In the genomic region with DNA sequence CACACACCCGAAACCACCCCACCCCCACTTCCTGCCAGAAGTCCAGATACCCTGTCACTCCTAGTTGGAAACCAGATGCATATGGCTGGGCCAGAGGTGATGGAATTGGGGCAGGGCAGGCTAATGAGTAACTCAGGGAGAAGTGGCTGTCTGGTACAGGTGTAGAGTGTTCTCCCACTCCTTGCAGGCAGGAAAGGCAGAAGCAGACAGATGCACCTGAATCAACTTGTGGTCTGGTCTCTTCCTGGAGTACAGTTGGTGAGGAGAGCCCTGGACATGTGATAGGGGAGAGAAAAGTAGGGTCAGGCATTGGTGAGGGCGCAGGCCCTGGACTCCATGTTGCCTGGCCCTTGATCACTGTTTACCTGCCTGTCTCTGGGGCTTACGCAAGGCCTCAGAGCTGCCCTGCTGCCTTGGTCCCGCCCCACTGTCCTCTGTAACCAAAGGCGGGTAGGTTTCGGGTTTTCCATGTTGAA, we compare ENCODE assay signal across 11 cellular contexts. TPM values are rescaled to one million over a fixed set of nuclear protein-coding genes. Genes with fewer than 3 reads are reported as not detected.
DNase-seq lines count a peak whose midpoint lies in the region; ATAC-seq and TF ChIP-seq lines count a peak whose summit lies in the region.
"Had no signal": no experiment of that assay in that cellular context is flagged by ENCODE, and none has a peak within 500 bp of the region (broad histone marks: within the 10 kb centered on the region; RNA-seq: fewer than 3 reads in every experiment).

No MANE protein-coding gene starts in this region.

- H3K4me1 Mint-ChIP-seq in activated T-helper 17 cell treated with anti-CD3 and anti-CD28 coated beads, Interleukin-2, amount 50 U/mL, for 72 hours = peaks cover 10% of the 10 kb centered on the region

- DNase-seq in BE2C (peak; percentile 88), OCI-M1 (lab: John Stamatoyannopoulos, UW) (no peak), head of caudate nucleus (no peak), osteoblast (ENCODE audit: insufficient read length, low spot score, missing footprints) (no peak)
- DNase-seq: activated CD8-positive, alpha-beta memory T cell treated with anti-CD3 and anti-CD28 coated beads, Interleukin-2, amount 50 U/mL, for 48 hours; GOT3 had no signal

- H3K36me3 Mint-ChIP-seq in activated T-helper 17 cell treated with anti-CD3 and anti-CD28 coated beads, Interleukin-2, amount 50 U/mL, for 72 hours (ENCODE audit: low read depth) = no peaks in the 10 kb centered on the region

- ATAC-seq in activated T-helper 17 cell treated with anti-CD3 and anti-CD28 coated beads, Interleukin-2, amount 50 U/mL, for 72 hours (replicated peaks) = no peak
- no peak for ATAC-seq in HG02798 (IDR thresholded peaks at IDR 0.05; ENCODE audit: poor library complexity, unreplicated experiment)

- H3K36me3 ChIP-seq in BE2C = no peaks in the 10 kb centered on the region
- peaks cover 4% of the 10 kb centered on the region for H3K36me3 ChIP-seq in HUES48 (ENCODE audit: control insufficient read depth, insufficient read depth, low read length)
- H3K36me3 ChIP-seq in liver (ENCODE audit: control insufficient read depth in 4 of 4, insufficient read depth in 3 of 4, low read depth in 1 of 4, low read length in 3 of 4) = peaks cover 0 to 4% (median 1%) of the 10 kb centered on the region in 4 donors
- no peaks in the 10 kb centered on the region for H3K36me3 ChIP-seq in osteoblast (ENCODE audit: insufficient read depth, low read length)

- H3K9me3 ChIP-seq in BE2C (no peaks in the 10 kb centered on the region), HUES48 (ENCODE audit: control insufficient read depth, insufficient read depth, low read length) (no peaks in the 10 kb centered on the region), liver (ENCODE audit: control insufficient read depth in 4 of 4, low read length in 3 of 4) (no peaks in the 10 kb centered on the region), osteoblast (ENCODE audit: low read depth, low read length) (no peaks in the 10 kb centered on the region)

- no peak overlapping the region for H2AFZ ChIP-seq in osteoblast (ENCODE audit: low read length)

- H3K4me3 Mint-ChIP-seq in activated T-helper 17 cell treated with anti-CD3 and anti-CD28 coated beads, Interleukin-2, amount 50 U/mL, for 72 hours = peak overlapping the region; percentile 81

- H3K9me3 Mint-ChIP-seq in activated T-helper 17 cell treated with anti-CD3 and anti-CD28 coated beads, Interleukin-2, amount 50 U/mL, for 72 hours = no peaks in the 10 kb centered on the region

- peak overlapping the region; percentile 6 for H3K27ac Mint-ChIP-seq in activated T-helper 17 cell treated with anti-CD3 and anti-CD28 coated beads, Interleukin-2, amount 50 U/mL, for 72 hours

- no peaks in the 10 kb centered on the region for H3K27me3 Mint-ChIP-seq in activated T-helper 17 cell treated with anti-CD3 and anti-CD28 coated beads, Interleukin-2, amount 50 U/mL, for 72 hours

- TF ChIP-seq RAD21 in liver (IDR thresholded peaks at IDR 0.05) = peak in 1 of 2 donors; percentile 18

- peak overlapping the region; percentile 27; the same call in 1 of the 2 replicates for H3K9ac ChIP-seq in HUES48 (ENCODE audit: low read depth, low read length)
- H3K9ac ChIP-seq in liver (ENCODE audit: low read depth in 1 of 2, low read length in 2 of 2) = no peak overlapping the region

- H3K27me3 ChIP-seq in BE2C (no peaks in the 10 kb centered on the region), HUES48 (ENCODE audit: control insufficient read depth, insufficient read depth, low read length) (no peaks in the 10 kb centered on the region), liver (ENCODE audit: control insufficient read depth in 4 of 4, insufficient read depth in 4 of 4, low read length in 3 of 4) (no peaks in the 10 kb centered on the region), osteoblast (ENCODE audit: insufficient read depth, low read length) (peaks cover 67% of the 10 kb centered on the region)

- H3K4me3 ChIP-seq in BE2C (ENCODE audit: low read depth, low read length) (peak overlapping the region; percentile 13; the same call in 1 of the 2 replicates), HUES48 (ENCODE audit: low read depth, low read length) (peak overlapping the region; percentile 61), liver (ENCODE audit: low read depth in 1 of 3, low read length in 3 of 3) (peak overlapping the region in 1 of 3 donors; percentile 2), osteoblast (ENCODE audit: insufficient read depth, low read length) (no peak overlapping the region)

- no peaks in the 10 kb centered on the region for H4K20me1 ChIP-seq in osteoblast (ENCODE audit: insufficient read depth, low read length)

- intact Hi-C loops in head of caudate nucleus (cut with DNase I) = no loop called here

- H3K4me2 ChIP-seq in osteoblast (ENCODE audit: insufficient read depth, low read length) = no peak overlapping the region

- H3K4me1 ChIP-seq in BE2C = peaks cover 27% of the 10 kb centered on the region
- H3K4me1 ChIP-seq in HUES48 (ENCODE audit: control insufficient read depth, insufficient read depth, low read length) = peaks cover 47% of the 10 kb centered on the region
- peaks cover 4 to 65% (median 34%) of the 10 kb centered on the region in 4 donors for H3K4me1 ChIP-seq in liver (ENCODE audit: control insufficient read depth in 4 of 4, insufficient read depth in 4 of 4, low read length in 3 of 4)
- H3K4me1 ChIP-seq in osteoblast (ENCODE audit: insufficient read depth, low read length) = peaks cover 10% of the 10 kb centered on the region

- WGBS in liver = 24% methylated on average over 6 of the region's 6 CpGs

- peak overlapping the region; percentile 86 for H3K27ac ChIP-seq in HUES48 (ENCODE audit: low read depth, low read length)
- H3K27ac ChIP-seq in liver (ENCODE audit: low read depth in 1 of 2, low read length in 2 of 2) = peak overlapping the region; percentile 94 to 96
- H3K27ac ChIP-seq in osteoblast (ENCODE audit: low read depth, low read length) = no peak overlapping the region

- H3K79me2 ChIP-seq in osteoblast (ENCODE audit: insufficient read depth, low read length) = no peaks in the 10 kb centered on the region

- TF ChIP-seq CTCF in BE2C (IDR thresholded peaks at IDR 0.05; ENCODE audit: low read depth, low read length) = no peak
- TF ChIP-seq CTCF in liver (IDR thresholded peaks at IDR 0.05; ENCODE audit: low read depth, low read length, missing input control) = no peak
- TF ChIP-seq CTCF in osteoblast (IDR thresholded peaks at IDR 0.05; ENCODE audit: extremely low read depth, low read depth, low read length) = no peak

TF ChIP-seq in liver, 16 proteins besides CTCF, POLR2A, EP300 and RAD21 (continues in another document):
- TF ChIP-seq SP1 (IDR thresholded peaks at IDR 0.05) = peak; percentile 90
- TF ChIP-seq YY1 (IDR thresholded peaks at IDR 0.05) = peak; percentile 95
- TF ChIP-seq RXRA (IDR thresholded peaks at IDR 0.05) = peak; percentile 57 to 77
- TF ChIP-seq TAF1 (conservative IDR thresholded peaks at IDR 0.05) = no peak
- TF ChIP-seq GABPA (IDR thresholded peaks at IDR 0.05 in 1 of 2, conservative IDR thresholded peaks at IDR 0.05 in 1 of 2) = peak in 1 of 2 donors; percentile 65
- TF ChIP-seq FOXA2 (IDR thresholded peaks at IDR 0.05) = peak; percentile 62
- no peak for TF ChIP-seq NR2F2 (IDR thresholded peaks at IDR 0.05)
- TF ChIP-seq, protein P1, sequence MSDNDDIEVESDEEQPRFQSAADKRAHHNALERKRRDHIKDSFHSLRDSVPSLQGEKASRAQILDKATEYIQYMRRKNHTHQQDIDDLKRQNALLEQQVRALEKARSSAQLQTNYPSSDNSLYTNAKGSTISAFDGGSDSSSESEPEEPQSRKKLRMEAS (IDR thresholded peaks at IDR 0.05) = peak; percentile 67
- TF ChIP-seq, protein P2, sequence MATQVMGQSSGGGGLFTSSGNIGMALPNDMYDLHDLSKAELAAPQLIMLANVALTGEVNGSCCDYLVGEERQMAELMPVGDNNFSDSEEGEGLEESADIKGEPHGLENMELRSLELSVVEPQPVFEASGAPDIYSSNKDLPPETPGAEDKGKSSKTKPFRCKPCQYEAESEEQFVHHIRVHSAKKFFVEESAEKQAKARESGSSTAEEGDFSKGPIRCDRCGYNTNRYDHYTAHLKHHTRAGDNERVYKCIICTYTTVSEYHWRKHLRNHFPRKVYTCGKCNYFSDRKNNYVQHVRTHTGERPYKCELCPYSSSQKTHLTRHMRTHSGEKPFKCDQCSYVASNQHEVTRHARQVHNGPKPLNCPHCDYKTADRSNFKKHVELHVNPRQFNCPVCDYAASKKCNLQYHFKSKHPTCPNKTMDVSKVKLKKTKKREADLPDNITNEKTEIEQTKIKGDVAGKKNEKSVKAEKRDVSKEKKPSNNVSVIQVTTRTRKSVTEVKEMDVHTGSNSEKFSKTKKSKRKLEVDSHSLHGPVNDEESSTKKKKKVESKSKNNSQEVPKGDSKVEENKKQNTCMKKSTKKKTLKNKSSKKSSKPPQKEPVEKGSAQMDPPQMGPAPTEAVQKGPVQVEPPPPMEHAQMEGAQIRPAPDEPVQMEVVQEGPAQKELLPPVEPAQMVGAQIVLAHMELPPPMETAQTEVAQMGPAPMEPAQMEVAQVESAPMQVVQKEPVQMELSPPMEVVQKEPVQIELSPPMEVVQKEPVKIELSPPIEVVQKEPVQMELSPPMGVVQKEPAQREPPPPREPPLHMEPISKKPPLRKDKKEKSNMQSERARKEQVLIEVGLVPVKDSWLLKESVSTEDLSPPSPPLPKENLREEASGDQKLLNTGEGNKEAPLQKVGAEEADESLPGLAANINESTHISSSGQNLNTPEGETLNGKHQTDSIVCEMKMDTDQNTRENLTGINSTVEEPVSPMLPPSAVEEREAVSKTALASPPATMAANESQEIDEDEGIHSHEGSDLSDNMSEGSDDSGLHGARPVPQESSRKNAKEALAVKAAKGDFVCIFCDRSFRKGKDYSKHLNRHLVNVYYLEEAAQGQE (IDR thresholded peaks at IDR 0.05) = peak; percentile 62
- peak; percentile 59 to 70 for TF ChIP-seq HNF4A (conservative IDR thresholded peaks at IDR 0.05)
- TF ChIP-seq HNF4G (IDR thresholded peaks at IDR 0.05) = peak; percentile 18
- TF ChIP-seq FOXA1 (IDR thresholded peaks at IDR 0.05) = peak; percentile 70

RNA-seq across cellular contexts. Expression of gene CGN, which starts 2.5 kb away (rescaled TPM):
- polyA plus RNA-seq in BE2C (2012; ENCODE audit: insufficient read depth, insufficient read length, low read depth) = 26.1 TPM
- 1 to 10 TPM; 2.7 to 5.5 TPM for total RNA-seq in activated T-helper 17 cell treated with anti-CD3 and anti-CD28 coated beads, Interleukin-2, amount 50 U/mL, for 72 hours
- total RNA-seq in liver (10 to 100 TPM; 16.9 to 48.9 TPM), osteoblast (not detected in 2 replicates)
- 10 to 100 TPM; 19.3 to 19.5 TPM for polyA plus RNA-seq in liver
- total RNA-seq: fibroblast of villous mesenchyme had no signal

RNA-seq across cellular contexts. Expression of gene TUFT1, which starts 26.4 kb away (rescaled TPM):
- polyA plus RNA-seq in BE2C (2012; ENCODE audit: insufficient read depth, insufficient read length, low read depth) = 4.3 TPM
- 1 to 10 TPM; 3.7 to 5.8 TPM for total RNA-seq in activated T-helper 17 cell treated with anti-CD3 and anti-CD28 coated beads, Interleukin-2, amount 50 U/mL, for 72 hours
- total RNA-seq in liver = 1 to 10 TPM; 3.4 to 4.8 TPM
- polyA plus RNA-seq in liver = 1 to 10 TPM; 1.7 to 2.6 TPM
- total RNA-seq in osteoblast = 12.7 and 16.3 TPM in 2 replicates

RNA-seq across cellular contexts. Expression of gene POGZ, which starts 54.4 kb away (rescaled TPM):
- 51.9 TPM for polyA plus RNA-seq in BE2C (2012; ENCODE audit: insufficient read depth, insufficient read length, low read depth)
- 10 to 100 TPM; 87.5 to 93.4 TPM for total RNA-seq in activated T-helper 17 cell treated with anti-CD3 and anti-CD28 coated beads, Interleukin-2, amount 50 U/mL, for 72 hours
- total RNA-seq in liver (10 to 100 TPM; 26.8 to 30.1 TPM), osteoblast (26.8 and 56.9 TPM in 2 replicates)
- 1 to 10 TPM; 7.7 to 7.8 TPM for polyA plus RNA-seq in liver
